Comparison of ENCODE assay signal across 16 cellular contexts in the genomic region with DNA sequence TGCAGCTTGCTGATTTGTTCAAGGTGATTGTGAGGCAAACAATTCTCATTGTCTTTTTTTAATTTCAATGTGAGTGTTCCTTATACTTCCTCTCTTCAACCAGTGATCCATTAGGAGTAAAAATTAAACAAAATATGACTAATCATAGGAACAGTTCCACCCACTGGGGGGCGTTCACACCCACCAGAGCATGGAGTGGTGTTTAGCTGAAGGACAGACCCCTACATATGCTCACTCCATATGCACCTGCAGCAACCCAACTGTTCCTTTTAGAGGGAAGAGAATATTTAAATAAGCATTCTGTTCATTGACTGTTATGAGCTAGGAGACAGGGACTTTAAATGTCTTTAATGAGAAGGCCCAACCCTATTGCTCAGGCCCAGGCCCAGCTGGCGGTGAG.
DNase-seq lines count a peak whose midpoint lies in the region; FAIRE-seq and TF ChIP-seq lines count a peak whose summit lies in the region.
"Had no signal": no experiment of that assay in that cellular context is flagged by ENCODE, and none has a peak within 500 bp of the region (broad histone marks: within the 10 kb centered on the region; RNA-seq: fewer than 3 reads in every experiment).

No MANE protein-coding gene starts in this region.

- no peaks in the 10 kb centered on the region for H3K27me3 ChIP-seq in rectal smooth muscle tissue (ENCODE audit: control insufficient read depth, insufficient read depth, low read length)
- H3K27me3 ChIP-seq in small intestine (ENCODE audit: control insufficient read depth in 2 of 2, insufficient read depth in 2 of 2, low read length in 2 of 2) = no peaks in the 10 kb centered on the region
- H3K27me3 ChIP-seq: transverse colon had no signal

- peak; percentile 9 for TF ChIP-seq CTCF in cardiac fibroblast (IDR thresholded peaks at IDR 0.05; ENCODE audit: low read depth, low read length)

- H3K27ac ChIP-seq in rectal smooth muscle tissue (ENCODE audit: low read depth, low read length) = peak overlapping the region; percentile 18
- no peak overlapping the region for H3K27ac ChIP-seq in small intestine (ENCODE audit: low read depth in 1 of 2, low read length in 1 of 2)
- H3K27ac ChIP-seq: transverse colon had no signal

- FAIRE-seq in small intestine (lab: Jason Lieb, UNC) = no peak
- FAIRE-seq: A204.1 had no signal

- H3K9ac ChIP-seq in rectal smooth muscle tissue (ENCODE audit: low read length) = no peak overlapping the region

- no peaks in the 10 kb centered on the region for H3K36me3 ChIP-seq in rectal smooth muscle tissue (ENCODE audit: control insufficient read depth, insufficient read depth, low read length)
- H3K36me3 ChIP-seq in small intestine (ENCODE audit: control insufficient read depth in 2 of 2, insufficient read depth in 2 of 2, low read length in 2 of 2) = no peaks in the 10 kb centered on the region
- H3K36me3 ChIP-seq: transverse colon had no signal

- 47 to 68% (median 54%) methylated on average over 2 of the region's 2 CpGs for WGBS in small intestine, 3 donors

- H3K9me3 ChIP-seq in small intestine (ENCODE audit: control insufficient read depth, low read depth) = no peaks in the 10 kb centered on the region
- H3K9me3 ChIP-seq: transverse colon had no signal

- H3K4me3 ChIP-seq in cardiac fibroblast (replicated peaks in 1 of 2; ENCODE audit: low read depth in 2 of 2, low read length in 2 of 2) = no peak overlapping the region
- H3K4me3 ChIP-seq in rectal smooth muscle tissue (ENCODE audit: low read length) = no peak overlapping the region
- H3K4me3 ChIP-seq in small intestine (ENCODE audit: low read depth in 1 of 2, low read length in 2 of 2) = no peak overlapping the region
- H3K4me3 ChIP-seq: transverse colon had no signal

- DNase-seq in NCI-H1092 treated with DMSO at 0.1 percent for 48 hours (lab: John Stamatoyannopoulos, UW) = peak; percentile 53
- DNase-seq in NCI-H1092 (lab: John Stamatoyannopoulos, UW) = no peak
- peak; percentile 9 for DNase-seq in NCI-H2171 (lab: John Stamatoyannopoulos, UW)
- no peak for DNase-seq in cardiac fibroblast (ENCODE audit: low read depth in 2 of 2)
- DNase-seq in stimulated activated CD4-positive, alpha-beta T cell treated with anti-CD3 and anti-CD28 coated beads, Interleukin-4, amount 100 ng/mL, for 1 hour = no peak
- DNase-seq in stimulated activated CD4-positive, alpha-beta T cell treated with anti-CD3 and anti-CD28 coated beads, Interleukin-1b, Interleukin-23, amount 100 ng/mL, for 48 hours = no peak
- no peak for DNase-seq in small intestine
- DNase-seq: activated CD4-positive, alpha-beta T cell treated with anti-CD3 and anti-CD28 coated beads for 48 hours; left ventricle myocardium superior; nucleus accumbens; stimulated activated CD4-positive, alpha-beta T cell treated with anti-CD3 and anti-CD28 coated beads, Interleukin-15, amount 100 ng/mL, for 24 hours; stimulated activated CD8-positive, alpha-beta memory T cell treated with anti-CD3 and anti-CD28 coated beads, Interleukin-4, amount 100 ng/mL, for 48 hours; T-cell; transverse colon had no signal

- H3K4me1 ChIP-seq in rectal smooth muscle tissue (ENCODE audit: control insufficient read depth, insufficient read depth, low read length) (peaks cover 2% of the 10 kb centered on the region), small intestine (ENCODE audit: control insufficient read depth in 2 of 2, insufficient read depth in 1 of 2, low read depth in 1 of 2, low read length in 1 of 2) (peaks cover 1 to 2% of the 10 kb centered on the region in 2 donors)

Comparison
In these comparisons a context has a peak if more than half of its experiments do, and no peak if none do; other contexts are left out.
1. DNase-seq: peak in NCI-H1092 treated with DMSO at 0.1 percent for 48 hours (single experiment) and NCI-H2171 (single experiment); none in NCI-H1092 (single experiment), cardiac fibroblast (0 of 2), stimulated activated CD4-positive, alpha-beta T cell treated with anti-CD3 and anti-CD28 coated beads, Interleukin-4, amount 100 ng/mL, for 1 hour (single experiment), stimulated activated CD4-positive, alpha-beta T cell treated with anti-CD3 and anti-CD28 coated beads, Interleukin-1b, Interleukin-23, amount 100 ng/mL, for 48 hours (single experiment) and small intestine (single experiment).